Comparison of ENCODE assay signal across 8 cellular contexts in the genomic region with DNA sequence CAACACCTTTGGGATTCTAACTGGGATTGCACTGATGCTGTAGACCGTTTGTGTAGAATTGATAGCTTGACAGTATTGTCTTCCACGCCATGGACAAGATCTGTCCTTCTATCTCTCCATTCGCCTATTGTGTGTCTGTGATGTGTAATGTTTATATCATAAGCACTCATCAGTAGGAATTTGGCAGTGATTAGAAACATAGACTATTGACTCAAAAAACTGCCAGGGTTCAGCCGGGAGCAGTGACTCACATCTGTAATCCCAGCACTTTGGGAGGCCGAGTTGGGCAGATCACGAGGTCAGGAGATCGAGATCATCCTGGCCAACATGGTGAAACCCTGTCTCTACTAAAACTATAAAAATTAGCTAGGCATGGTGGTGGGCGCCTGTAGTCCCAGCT. TPM values are rescaled to one million over a fixed set of nuclear protein-coding genes. Genes with fewer than 3 reads are reported as not detected.
DNase-seq lines count a peak whose midpoint lies in the region; ATAC-seq and TF ChIP-seq lines count a peak whose summit lies in the region.
"Not testable (repeated sequence)": the region's sequence is repeated elsewhere in the genome, so short reads cannot be mapped to it uniquely, and the experiment has no call there.

No MANE protein-coding gene starts in this region.

- 75 to 82% methylated on average over 8 of the region's 8 CpGs for WGBS in testis, 2 donors

- not testable (repeated sequence) for H3K9me3 Mint-ChIP-seq in CD4-positive, CD25-positive, alpha-beta regulatory T cell; activated T-cell treated with anti-CD3 and anti-CD28 coated beads, Interleukin-2, amount 50 U/mL, for 24 hours; MCF 10A (ENCODE audit: unreplicated experiment); naive thymus-derived CD4-positive, alpha-beta T cell

- peaks cover 12 to 73% (median 25%) of the 10 kb centered on the region in 4 donors for H3K4me1 Mint-ChIP-seq in CD4-positive, CD25-positive, alpha-beta regulatory T cell
- peaks cover 85% of the 10 kb centered on the region for H3K4me1 Mint-ChIP-seq in activated T-cell treated with anti-CD3 and anti-CD28 coated beads, Interleukin-2, amount 50 U/mL, for 24 hours (ENCODE audit: low read depth)
- H3K4me1 Mint-ChIP-seq in MCF 10A (ENCODE audit: insufficient read depth, unreplicated experiment): peaks cover 11% of the 10 kb centered on the region
- peaks cover 38 to 87% (median 61%) of the 10 kb centered on the region in 7 donors for H3K4me1 Mint-ChIP-seq in naive thymus-derived CD4-positive, alpha-beta T cell

- not testable (repeated sequence) for H3K4me3 Mint-ChIP-seq in CD4-positive, CD25-positive, alpha-beta regulatory T cell; MCF 10A (ENCODE audit: unreplicated experiment)
- peak overlapping the region; percentile 64 for H3K4me3 Mint-ChIP-seq in activated T-cell treated with anti-CD3 and anti-CD28 coated beads, Interleukin-2, amount 50 U/mL, for 24 hours
- H3K4me3 Mint-ChIP-seq in naive thymus-derived CD4-positive, alpha-beta T cell: peak overlapping the region; percentile 30 to 80 (median 49)

- ATAC-seq in CD4-positive, CD25-positive, alpha-beta regulatory T cell (ENCODE audit: low read depth in 2 of 2); naive thymus-derived CD4-positive, alpha-beta T cell: not testable (repeated sequence)
- ATAC-seq in HCT116: peak; percentile 25; the same call in 1 of the 2 replicates

- TF ChIP-seq CTCF in HCT116 (IDR thresholded peaks at IDR 0.05 in 2 of 3, conservative IDR thresholded peaks at IDR 0.05 in 1 of 3; ENCODE audit: borderline replicate concordance in 1 of 3, insufficient read depth in 1 of 3, low read depth in 2 of 3, low read length in 2 of 3); MCF 10A (IDR thresholded peaks at IDR 0.05; ENCODE audit: unreplicated experiment); fibroblast of mammary gland (conservative IDR thresholded peaks at IDR 0.05; ENCODE audit: control insufficient read depth, insufficient read depth, low read depth, low read length); testis (IDR thresholded peaks at IDR 0.05): not testable (repeated sequence)

- not testable (repeated sequence) for BruUV-seq in HCT116 (replicated peaks; lab: Mats Ljungman, UMichigan); MCF 10A (replicated peaks; lab: Mats Ljungman, UMichigan)

- not testable (repeated sequence) for H3K4me3 ChIP-seq in CD4-positive, CD25-positive, alpha-beta regulatory T cell (ENCODE audit: low read depth, low read length); HCT116 (replicated peaks in 1 of 2; ENCODE audit: low read depth in 1 of 2, low read length in 2 of 2); fibroblast of mammary gland (ENCODE audit: control insufficient read depth, low read depth, low read length); naive thymus-derived CD4-positive, alpha-beta T cell (ENCODE audit: low read length); testis

- not testable (repeated sequence) for H3K9ac ChIP-seq in HCT116 (ENCODE audit: low read length)

- not testable (repeated sequence) for H3K27me3 Mint-ChIP-seq in CD4-positive, CD25-positive, alpha-beta regulatory T cell; activated T-cell treated with anti-CD3 and anti-CD28 coated beads, Interleukin-2, amount 50 U/mL, for 24 hours; MCF 10A (ENCODE audit: insufficient read depth, unreplicated experiment); naive thymus-derived CD4-positive, alpha-beta T cell

- not testable (repeated sequence) for H4K20me1 ChIP-seq in HCT116 (ENCODE audit: insufficient read depth)

- H3K36me3 Mint-ChIP-seq in CD4-positive, CD25-positive, alpha-beta regulatory T cell; activated T-cell treated with anti-CD3 and anti-CD28 coated beads, Interleukin-2, amount 50 U/mL, for 24 hours (ENCODE audit: low read depth); MCF 10A (ENCODE audit: insufficient read depth, unreplicated experiment); naive thymus-derived CD4-positive, alpha-beta T cell: not testable (repeated sequence)

- H3K4me2 ChIP-seq in HCT116 (ENCODE audit: low read length): peak overlapping the region; percentile 34

- not testable (repeated sequence) for DNase-seq in CD4-positive, CD25-positive, alpha-beta regulatory T cell; HCT116 (ENCODE audit: low read depth, low spot score); naive thymus-derived CD4-positive, alpha-beta T cell; testis
- DNase-seq in RPMI7951 (ENCODE audit: low read depth): peak; percentile 78
- DNase-seq in activated T-cell treated with anti-CD3 and anti-CD28 coated beads, Interleukin-2, amount 50 U/mL, for 24 hours: peak; percentile 12
- DNase-seq in MCF 10A (ENCODE audit: unreplicated experiment): peak; percentile 69
- DNase-seq in fibroblast of mammary gland (ENCODE audit: low read depth): peak; percentile 95

- H3K9me2 ChIP-seq in HCT116 (ENCODE audit: insufficient read depth): not testable (repeated sequence)

- peak overlapping the region in 2 of 3 donors; percentile 65 to 81 for H3K27ac Mint-ChIP-seq in CD4-positive, CD25-positive, alpha-beta regulatory T cell
- H3K27ac Mint-ChIP-seq in activated T-cell treated with anti-CD3 and anti-CD28 coated beads, Interleukin-2, amount 50 U/mL, for 24 hours: peak overlapping the region; percentile 66
- H3K27ac Mint-ChIP-seq in MCF 10A (ENCODE audit: low read depth, unreplicated experiment): not testable (repeated sequence)
- H3K27ac Mint-ChIP-seq in naive thymus-derived CD4-positive, alpha-beta T cell: peak overlapping the region in 8 of 9 donors; percentile 17 to 91 (median 82)

- H3K27ac ChIP-seq in CD4-positive, CD25-positive, alpha-beta regulatory T cell (ENCODE audit: insufficient read depth, low read length, poor library complexity, severe bottlenecking); HCT116 (ENCODE audit: low read depth, low read length); naive thymus-derived CD4-positive, alpha-beta T cell (ENCODE audit: low read depth, low read length): not testable (repeated sequence)
- peak overlapping the region; percentile 51 to 53 for H3K27ac ChIP-seq in testis

- TF ChIP-seq POLR2A in HCT116 (IDR thresholded peaks at IDR 0.05; ENCODE audit: borderline replicate concordance, extremely low read depth, insufficient read depth, insufficient read length); testis (IDR thresholded peaks at IDR 0.05): not testable (repeated sequence)

- H3K9me3 ChIP-seq in CD4-positive, CD25-positive, alpha-beta regulatory T cell (ENCODE audit: control insufficient read depth in 2 of 2, low read length in 2 of 2); HCT116 (ENCODE audit: control insufficient read depth in 1 of 2, insufficient read depth in 1 of 2, low read depth in 1 of 2, low read length in 2 of 2); naive thymus-derived CD4-positive, alpha-beta T cell (ENCODE audit: control insufficient read depth in 2 of 3, low read length in 3 of 3); testis: not testable (repeated sequence)

- peaks cover 12% of the 10 kb centered on the region; the same call in 1 of the 2 replicates for H3K79me2 ChIP-seq in HCT116 (ENCODE audit: insufficient read depth, low read length)

- intact Hi-C loops in HCT116 (cut with micrococcal nuclease); MCF 10A (cut with micrococcal nuclease); naive thymus-derived CD4-positive, alpha-beta T cell (cut with micrococcal nuclease); testis (cut with DNase I; ENCODE audit: low total_unique reads): not testable (repeated sequence)

- peaks cover 26% of the 10 kb centered on the region for H3K4me1 ChIP-seq in CD4-positive, CD25-positive, alpha-beta regulatory T cell (ENCODE audit: control insufficient read depth, insufficient read depth, low read length, poor library complexity, severe bottlenecking)
- H3K4me1 ChIP-seq in HCT116 (ENCODE audit: control insufficient read depth in 1 of 2, insufficient read depth in 2 of 2, low read length in 2 of 2): peaks cover 16 to 39% of the 10 kb centered on the region in 2 experiments
- peaks cover 51 to 59% of the 10 kb centered on the region in 2 donors for H3K4me1 ChIP-seq in naive thymus-derived CD4-positive, alpha-beta T cell (ENCODE audit: control insufficient read depth in 2 of 2, insufficient read depth in 2 of 2, low read length in 2 of 2)
- peaks cover 47% of the 10 kb centered on the region for H3K4me1 ChIP-seq in testis

- POLR2A ChIA-PET in HCT116 (lab: Charles Lee): not testable (repeated sequence)
- POLR2A ChIA-PET in MCF 10A (lab: Yijun Ruan, JAX): interaction anchor here (0.5 to 0.6 kb wide), 2 partner anchors 27 to 161 kb away, joined by 3 read pairs; no protein-coding TSS in a partner anchor
- POLR2A ChIA-PET in naive thymus-derived CD4-positive, alpha-beta T cell (lab: Charles Lee): interaction anchor here (1.3 to 2.0 kb wide), 2 partner anchors 11 to 13 kb away, joined by 3 to 5 read pairs; no protein-coding TSS in a partner anchor

- H3K36me3 ChIP-seq in CD4-positive, CD25-positive, alpha-beta regulatory T cell (ENCODE audit: control insufficient read depth, insufficient read depth, low read length); HCT116 (ENCODE audit: control insufficient read depth in 1 of 2, insufficient read depth in 2 of 2, low read length in 2 of 2); naive thymus-derived CD4-positive, alpha-beta T cell (ENCODE audit: control insufficient read depth in 2 of 3, insufficient read depth in 3 of 3, low read length in 3 of 3); testis (ENCODE audit: low read depth, missing control alignments): not testable (repeated sequence)

- H3K27me3 ChIP-seq in CD4-positive, CD25-positive, alpha-beta regulatory T cell (ENCODE audit: control insufficient read depth, insufficient read depth, low read length); HCT116 (ENCODE audit: insufficient read depth, low read length); naive thymus-derived CD4-positive, alpha-beta T cell (ENCODE audit: control insufficient read depth in 2 of 2, insufficient read depth in 2 of 2, low read length in 2 of 2); testis: not testable (repeated sequence)

- RAD21 ChIA-PET in HCT116 (lab: Charles Lee; ENCODE audit: low non-redundant PET in 1 of 2, low total read pairs in 2 of 2, uncharacterized antibody in 2 of 2, unreplicated experiment in 2 of 2): not testable (repeated sequence)

- not testable (repeated sequence) for H2AFZ ChIP-seq in HCT116 (ENCODE audit: low read depth, low read length, poor library complexity, severe bottlenecking)

- CTCF ChIA-PET in HCT116 (lab: Charles Lee); MCF 10A (lab: Yijun Ruan, JAX); naive thymus-derived CD4-positive, alpha-beta T cell (lab: Charles Lee): not testable (repeated sequence)

- not testable (repeated sequence) for TF ChIP-seq RAD21 in HCT116 (IDR thresholded peaks at IDR 0.05; ENCODE audit: low read depth)

RNA-seq across cellular contexts. Expression of a gene that starts 22.6 kb away (rescaled TPM):
- total RNA-seq in CD4-positive, CD25-positive, alpha-beta regulatory T cell: 120 TPM
- polyA plus RNA-seq in CD4-positive, CD25-positive, alpha-beta regulatory T cell: 10 to 100 TPM; 21.0 to 25.7 (median 23.1) TPM
- 22.2 TPM for total RNA-seq in HCT116 (2021; ENCODE audit: unreplicated experiment)
- 20.3 and 22.3 TPM in 2 replicates for polyA plus RNA-seq in HCT116 (2012)
- total RNA-seq in RPMI7951 (2014; rRNA removed; shearing (Covaris generic)): 3.8 and 6.4 TPM in 2 replicates
- 14.2 and 19.3 TPM in 2 replicates for total RNA-seq in MCF 10A (2022)
- total RNA-seq in naive thymus-derived CD4-positive, alpha-beta T cell: 100 to 1,000 TPM in 4 of 5 experiments, 10 to 100 TPM in 1; 45.4 to 182 (median 132) TPM
- polyA plus RNA-seq in naive thymus-derived CD4-positive, alpha-beta T cell: 10 to 100 TPM; 27.2 to 51.2 TPM
- total RNA-seq in testis: 10 to 100 TPM; 49.8 to 56.2 TPM
- 25.9 TPM for polyA plus RNA-seq in testis (ENCODE audit: insufficient read depth, low read depth, low replicate concordance)
